Comparison of ENCODE assay signal across 3 cellular contexts in the genomic region with DNA sequence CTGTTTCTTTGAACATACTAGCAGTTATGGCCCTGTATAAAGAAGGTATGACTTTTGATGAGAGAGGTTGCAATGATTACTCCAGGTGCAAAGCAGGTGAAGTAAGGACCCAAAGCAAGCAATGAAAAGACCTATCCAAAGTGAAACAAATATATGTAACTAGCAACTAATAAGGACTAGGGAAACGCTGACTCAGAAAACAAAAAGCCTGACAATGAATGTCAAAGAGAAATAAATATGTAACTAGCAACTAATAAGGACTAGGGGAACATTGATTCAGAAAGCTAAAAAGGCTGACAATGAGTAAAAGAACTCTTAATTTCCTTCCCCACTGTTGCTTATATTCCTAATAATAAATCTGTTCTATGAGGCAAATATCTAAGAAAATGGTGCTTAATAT.
TF ChIP-seq lines count a peak whose summit lies in the region.

No MANE protein-coding gene starts in this region.

TF ChIP-seq in HepG2, 621 proteins besides CTCF, POLR2A, EP300 and RAD21:
- TF ChIP-seq MAFK (conservative IDR thresholded peaks at IDR 0.05 in 1 of 2, IDR thresholded peaks at IDR 0.05 in 1 of 2; ENCODE audit: low read length in 2 of 2) (peak; percentile 49 to 79), JARID2 (CRISPR knock-in tag; IDR thresholded peaks at IDR 0.05; ENCODE audit: insufficient replicate concordance) (no peak), ZNF552 (CRISPR knock-in tag; IDR thresholded peaks at IDR 0.05; ENCODE audit: borderline replicate concordance) (no peak), NFIC (IDR thresholded peaks at IDR 0.05; ENCODE audit: low read length) (no peak), ZNF720 (CRISPR knock-in tag; IDR thresholded peaks at IDR 0.05) (no peak), CREB1 (IDR thresholded peaks at IDR 0.05) (no peak), CREB1 (CRISPR knock-in tag; IDR thresholded peaks at IDR 0.05) (no peak), MAFF (IDR thresholded peaks at IDR 0.05; ENCODE audit: low read depth, low read length) (peak; percentile 61), ZNF180 (CRISPR knock-in tag; IDR thresholded peaks at IDR 0.05; ENCODE audit: borderline replicate concordance, low read depth) (no peak), CC2D1A (CRISPR knock-in tag; IDR thresholded peaks at IDR 0.05) (no peak)
- TF ChIP-seq, protein P1, sequence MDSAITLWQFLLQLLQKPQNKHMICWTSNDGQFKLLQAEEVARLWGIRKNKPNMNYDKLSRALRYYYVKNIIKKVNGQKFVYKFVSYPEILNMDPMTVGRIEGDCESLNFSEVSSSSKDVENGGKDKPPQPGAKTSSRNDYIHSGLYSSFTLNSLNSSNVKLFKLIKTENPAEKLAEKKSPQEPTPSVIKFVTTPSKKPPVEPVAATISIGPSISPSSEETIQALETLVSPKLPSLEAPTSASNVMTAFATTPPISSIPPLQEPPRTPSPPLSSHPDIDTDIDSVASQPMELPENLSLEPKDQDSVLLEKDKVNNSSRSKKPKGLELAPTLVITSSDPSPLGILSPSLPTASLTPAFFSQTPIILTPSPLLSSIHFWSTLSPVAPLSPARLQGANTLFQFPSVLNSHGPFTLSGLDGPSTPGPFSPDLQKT (CRISPR knock-in tag; IDR thresholded peaks at IDR 0.05; ENCODE audit: borderline replicate concordance), result no peak
- TF ChIP-seq, protein P2, sequence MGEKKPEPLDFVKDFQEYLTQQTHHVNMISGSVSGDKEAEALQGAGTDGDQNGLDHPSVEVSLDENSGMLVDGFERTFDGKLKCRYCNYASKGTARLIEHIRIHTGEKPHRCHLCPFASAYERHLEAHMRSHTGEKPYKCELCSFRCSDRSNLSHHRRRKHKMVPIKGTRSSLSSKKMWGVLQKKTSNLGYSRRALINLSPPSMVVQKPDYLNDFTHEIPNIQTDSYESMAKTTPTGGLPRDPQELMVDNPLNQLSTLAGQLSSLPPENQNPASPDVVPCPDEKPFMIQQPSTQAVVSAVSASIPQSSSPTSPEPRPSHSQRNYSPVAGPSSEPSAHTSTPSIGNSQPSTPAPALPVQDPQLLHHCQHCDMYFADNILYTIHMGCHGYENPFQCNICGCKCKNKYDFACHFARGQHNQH (CRISPR knock-in tag; IDR thresholded peaks at IDR 0.05), result no peak
- TF ChIP-seq, protein P3, sequence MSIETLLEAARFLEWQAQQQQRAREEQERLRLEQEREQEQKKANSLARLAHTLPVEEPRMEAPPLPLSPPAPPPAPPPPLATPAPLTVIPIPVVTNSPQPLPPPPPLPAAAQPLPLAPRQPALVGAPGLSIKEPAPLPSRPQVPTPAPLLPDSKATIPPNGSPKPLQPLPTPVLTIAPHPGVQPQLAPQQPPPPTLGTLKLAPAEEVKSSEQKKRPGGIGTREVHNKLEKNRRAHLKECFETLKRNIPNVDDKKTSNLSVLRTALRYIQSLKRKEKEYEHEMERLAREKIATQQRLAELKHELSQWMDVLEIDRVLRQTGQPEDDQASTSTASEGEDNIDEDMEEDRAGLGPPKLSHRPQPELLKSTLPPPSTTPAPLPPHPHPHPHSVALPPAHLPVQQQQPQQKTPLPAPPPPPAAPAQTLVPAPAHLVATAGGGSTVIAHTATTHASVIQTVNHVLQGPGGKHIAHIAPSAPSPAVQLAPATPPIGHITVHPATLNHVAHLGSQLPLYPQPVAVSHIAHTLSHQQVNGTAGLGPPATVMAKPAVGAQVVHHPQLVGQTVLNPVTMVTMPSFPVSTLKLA (IDR thresholded peaks at IDR 0.05), result no peak
TF ChIP-seq in HepG2: peak in this region for 2.

TF ChIP-seq in IMR-90, 13 proteins besides CTCF, POLR2A, EP300 and RAD21:
- TF ChIP-seq, protein P4, sequence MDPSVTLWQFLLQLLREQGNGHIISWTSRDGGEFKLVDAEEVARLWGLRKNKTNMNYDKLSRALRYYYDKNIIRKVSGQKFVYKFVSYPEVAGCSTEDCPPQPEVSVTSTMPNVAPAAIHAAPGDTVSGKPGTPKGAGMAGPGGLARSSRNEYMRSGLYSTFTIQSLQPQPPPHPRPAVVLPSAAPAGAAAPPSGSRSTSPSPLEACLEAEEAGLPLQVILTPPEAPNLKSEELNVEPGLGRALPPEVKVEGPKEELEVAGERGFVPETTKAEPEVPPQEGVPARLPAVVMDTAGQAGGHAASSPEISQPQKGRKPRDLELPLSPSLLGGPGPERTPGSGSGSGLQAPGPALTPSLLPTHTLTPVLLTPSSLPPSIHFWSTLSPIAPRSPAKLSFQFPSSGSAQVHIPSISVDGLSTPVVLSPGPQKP (IDR thresholded peaks at IDR 0.05; ENCODE audit: borderline replicate concordance, low read depth, low read length), result no peak
- TF ChIP-seq MAFK (IDR thresholded peaks at IDR 0.05; ENCODE audit: low read depth, low read length), result peak; percentile 68

TF ChIP-seq in K562, 482 proteins besides CTCF, POLR2A, EP300 and RAD21:
- TF ChIP-seq RB1 (IDR thresholded peaks at IDR 0.05; ENCODE audit: low read depth) (no peak), ZNF316 (IDR thresholded peaks at IDR 0.05) (peak; percentile 78), C11orf30 (IDR thresholded peaks at IDR 0.05; ENCODE audit: low read depth) (peak; percentile 63; the same call in 1 of the 2 replicates)
